ENCODE assay signal across 21 cellular contexts in the genomic region with DNA sequence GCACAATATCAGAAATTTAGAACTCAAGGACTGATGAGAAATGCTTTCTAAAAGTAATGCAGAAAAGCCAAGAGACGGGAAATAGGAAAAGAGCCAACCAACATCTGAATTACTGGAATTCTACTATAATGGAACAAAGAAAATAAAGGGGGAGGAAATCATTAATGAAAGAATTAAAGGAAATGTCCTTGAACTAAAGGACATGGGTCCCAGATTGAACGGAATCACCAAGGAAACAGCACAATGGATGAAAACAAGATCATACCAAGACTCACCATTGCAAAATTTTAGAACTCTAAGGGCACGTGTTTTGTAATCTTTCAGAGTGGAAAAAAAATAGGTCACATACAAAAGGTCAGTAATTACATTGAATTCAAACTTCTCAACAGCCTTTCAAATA. TPM values are rescaled to one million over a fixed set of nuclear protein-coding genes. Genes with fewer than 3 reads are reported as not detected.
"Had no signal": no experiment of that assay in that cellular context is flagged by ENCODE, and none has a peak within 500 bp of the region (broad histone marks: within the 10 kb centered on the region; RNA-seq: fewer than 3 reads in every experiment).

No MANE protein-coding gene starts in this region.

- H3K27ac Mint-ChIP-seq: activated CD4-positive, alpha-beta T cell treated with anti-CD3 and anti-CD28 coated beads, Interleukin-2, amount 10 ng/mL, durations not matched to agents 7 days and 5 days; activated naive CD8-positive, alpha-beta T cell; brain; T-helper 2 cell treated with Interferon-gamma antibody and Interleukin-4, amounts not matched to agents 5 μg/mL and 100 μg/mL, for 36 hours had no signal

- H3K4me3 ChIP-seq: dorsolateral prefrontal cortex, right lobe of liver, thoracic aorta had no signal

- H3K9me3 Mint-ChIP-seq: activated CD4-positive, alpha-beta T cell treated with anti-CD3 and anti-CD28 coated beads, Interleukin-2, amount 10 ng/mL, durations not matched to agents 7 days and 5 days; T-helper 2 cell treated with Interferon-gamma antibody and Interleukin-4, amounts not matched to agents 5 μg/mL and 100 μg/mL, for 36 hours had no signal

- H3K27me3 ChIP-seq: dorsolateral prefrontal cortex, right lobe of liver had no signal

- H3K27ac ChIP-seq: dorsolateral prefrontal cortex, right lobe of liver, thoracic aorta had no signal

- H3K9me3 ChIP-seq: right lobe of liver, thoracic aorta had no signal

- H3K4me3 Mint-ChIP-seq: activated CD4-positive, alpha-beta T cell treated with anti-CD3 and anti-CD28 coated beads, Interleukin-2, amount 10 ng/mL, durations not matched to agents 7 days and 5 days; activated naive CD8-positive, alpha-beta T cell; endodermal cell; T-helper 2 cell treated with Interferon-gamma antibody and Interleukin-4, amounts not matched to agents 5 μg/mL and 100 μg/mL, for 36 hours had no signal

- H3K4me1 Mint-ChIP-seq: activated CD4-positive, alpha-beta T cell treated with anti-CD3 and anti-CD28 coated beads, Interleukin-2, amount 10 ng/mL, durations not matched to agents 7 days and 5 days had no signal

- H3K4me1 ChIP-seq: right lobe of liver had no signal

- H3K36me3 ChIP-seq: right lobe of liver, thoracic aorta had no signal

- ATAC-seq: left lobe of liver had no signal

- H3K27me3 Mint-ChIP-seq: activated CD4-positive, alpha-beta T cell treated with anti-CD3 and anti-CD28 coated beads, Interleukin-2, amount 10 ng/mL, durations not matched to agents 7 days and 5 days; activated naive CD8-positive, alpha-beta T cell; brain; progenitor cell of endocrine pancreas had no signal

- DNase-seq: activated CD4-positive, alpha-beta T cell treated with anti-CD3 and anti-CD28 coated beads, Interleukin-2, amount 10 ng/mL, durations not matched to agents 7 days and 5 days; activated CD4-positive, CD25-positive, alpha-beta regulatory T cell; activated CD8-positive, alpha-beta memory T cell treated with anti-CD3 and anti-CD28 coated beads for 24 hours; activated gamma-delta T cell treated with Interleukin-2 at 50 U/mL for 16 hours; amygdala; cerebellar nuclear complex; dorsolateral prefrontal cortex; endodermal cell; hippocampal formation; mesendoderm; occipital lobe; right lobe of liver; stimulated activated CD4-positive, alpha-beta T cell treated with anti-CD3 and anti-CD28 coated beads, Interleukin-12 subunit alpha, Interleukin-12 subunit beta, amount 100 ng/mL, for 4 hours; stimulated activated CD4-positive, alpha-beta T cell treated with anti-CD3 and anti-CD28 coated beads, Interleukin-2, amount 100 ng/mL, for 24 hours had no signal

RNA-seq across cellular contexts. Expression of a gene that starts 35.9 kb away (rescaled TPM):
- total RNA-seq: endodermal cell, progenitor cell of endocrine pancreas had no signal
- polyA plus RNA-seq: keratinocyte had no signal
